35 cellular contexts compared by ENCODE assay signal in genomic region chr2:111172666-111173065, GRCh38.
"Had no signal": no experiment of that assay in that cellular context is flagged by ENCODE, and none has a peak within 500 bp of the region (broad histone marks: within the 10 kb centered on the region; RNA-seq: fewer than 3 reads in every experiment).

No MANE protein-coding gene starts in this region.

- FAIRE-seq: colon, endometrium had no signal

- ATAC-seq: activated CD4-positive, CD25-positive, alpha-beta regulatory T cell treated with anti-CD3 and anti-CD28 coated beads, Interleukin-2, amount 50 U/mL, for 24 hours; activated CD8-positive, alpha-beta T cell treated with anti-CD3 and anti-CD28 coated beads for 36 hours; activated naive CD8-positive, alpha-beta T cell treated with anti-CD3 and anti-CD28 coated beads, Interleukin-2, amount 50 U/mL, for 24 hours; body of pancreas; gastroesophageal sphincter; heart right ventricle; T-helper 17 cell had no signal

- DNase-seq: activated B cell treated with CpG ODN at 0.5 μM for 24 hours; activated CD4-positive, alpha-beta T cell treated with anti-CD3 and anti-CD28 coated beads for 48 hours; activated CD4-positive, alpha-beta T cell treated with anti-CD3 and anti-CD28 coated beads, Interleukin-2, amount 50 U/mL, for 1 hour; activated CD4-positive, alpha-beta T cell treated with anti-CD3 and anti-CD28 coated beads, Interleukin-2, amount 50 U/mL, for 48 hours; activated CD8-positive, alpha-beta T cell treated with anti-CD3 and anti-CD28 coated beads for 36 hours; activated effector memory CD4-positive, alpha-beta T cell treated with anti-CD3 and anti-CD28 coated beads, Interleukin-2, amount 50 U/mL, for 16 hours; activated naive CD4-positive, alpha-beta T cell treated with anti-CD3 and anti-CD28 coated beads for 36 hours; activated naive CD8-positive, alpha-beta T cell treated with anti-CD3 and anti-CD28 coated beads for 36 hours; activated naive CD8-positive, alpha-beta T cell treated with anti-CD3 and anti-CD28 coated beads, Interleukin-2, amount 50 U/mL, for 24 hours; activated T-cell treated with anti-CD3 and anti-CD28 coated beads, Interleukin-2, amount 50 U/mL, for 1 hour; activated T-cell treated with anti-CD3 and anti-CD28 coated beads, Interleukin-2, amount 50 U/mL, for 48 hours; adrenal gland; amygdala; aorta; body of pancreas; caudate nucleus; cortex of kidney; dermis blood vessel endothelial cell; effector CD4-positive, alpha-beta T cell; esophagus squamous epithelium; foreskin melanocyte; heart right ventricle; T-helper 1 cell; T-helper 17 cell; T1000; WERI-Rb-1 had no signal

- H3K27ac ChIP-seq: adrenal gland, body of pancreas, epithelial cell of prostate, esophagus squamous epithelium, gastroesophageal sphincter, heart right ventricle, WERI-Rb-1 had no signal

- H3K4me3 Mint-ChIP-seq: activated B cell treated with CpG ODN at 0.5 μM for 24 hours; activated CD8-positive, alpha-beta T cell treated with anti-CD3 and anti-CD28 coated beads for 36 hours; activated naive CD4-positive, alpha-beta T cell treated with anti-CD3 and anti-CD28 coated beads for 36 hours; activated naive CD4-positive, alpha-beta T cell treated with anti-CD3 and anti-CD28 coated beads, Interleukin-2, amount 50 U/mL, for 24 hours; activated naive CD8-positive, alpha-beta T cell treated with anti-CD3 and anti-CD28 coated beads for 36 hours; activated naive CD8-positive, alpha-beta T cell treated with anti-CD3 and anti-CD28 coated beads, Interleukin-2, amount 50 U/mL, for 24 hours; activated T-helper 1 cell treated with anti-CD3 and anti-CD28 coated beads, Interleukin-12 subunit alpha, Interleukin-12 subunit beta, Interleukin-2, Interleukin-4 antibody, amounts not matched to agents 30 ng/mL and 10 ng/mL and 1 ng/mL, durations not matched to agents 14 hours and 24 hours and 36 hours; T-helper 17 cell; T-helper 2 cell treated with Interferon-gamma antibody and Interleukin-4, amounts not matched to agents 5 μg/mL and 100 μg/mL, for 36 hours had no signal

- H3K27me3 ChIP-seq: adrenal gland, body of pancreas, esophagus squamous epithelium, gastroesophageal sphincter, heart right ventricle had no signal

- H3K9me3 ChIP-seq: adrenal gland, body of pancreas, esophagus squamous epithelium, gastroesophageal sphincter, heart right ventricle had no signal

- H3K4me3 ChIP-seq: adrenal gland, body of pancreas, esophagus squamous epithelium, gastroesophageal sphincter, heart right ventricle had no signal

- H3K36me3 Mint-ChIP-seq: activated naive CD4-positive, alpha-beta T cell treated with anti-CD3 and anti-CD28 coated beads, Interleukin-2, amount 50 U/mL, for 24 hours; activated naive CD8-positive, alpha-beta T cell treated with anti-CD3 and anti-CD28 coated beads for 36 hours had no signal

- H3K9me3 Mint-ChIP-seq: activated B cell treated with CpG ODN at 0.5 μM for 24 hours; activated CD8-positive, alpha-beta T cell treated with anti-CD3 and anti-CD28 coated beads for 36 hours; activated naive CD4-positive, alpha-beta T cell treated with anti-CD3 and anti-CD28 coated beads for 36 hours; activated naive CD4-positive, alpha-beta T cell treated with anti-CD3 and anti-CD28 coated beads, Interleukin-2, amount 50 U/mL, for 24 hours; activated naive CD8-positive, alpha-beta T cell treated with anti-CD3 and anti-CD28 coated beads for 36 hours; activated naive CD8-positive, alpha-beta T cell treated with anti-CD3 and anti-CD28 coated beads, Interleukin-2, amount 50 U/mL, for 24 hours; activated T-helper 1 cell treated with anti-CD3 and anti-CD28 coated beads, Interleukin-12 subunit alpha, Interleukin-12 subunit beta, Interleukin-2, Interleukin-4 antibody, amounts not matched to agents 30 ng/mL and 10 ng/mL and 1 ng/mL, durations not matched to agents 14 hours and 24 hours and 36 hours; activated T-helper 2 cell treated with anti-CD3 and anti-CD28 coated beads, Interferon-gamma antibody, Interleukin-2, Interleukin-4, amounts not matched to agents 10 μg/mL and 5 μg/mL and 100 μg/mL, durations not matched to agents 14 hours and 24 hours and 36 hours; T-helper 2 cell treated with Interferon-gamma antibody and Interleukin-4, amounts not matched to agents 5 μg/mL and 100 μg/mL, for 36 hours had no signal

- H3K36me3 ChIP-seq: adrenal gland, esophagus squamous epithelium, gastroesophageal sphincter, heart right ventricle, WERI-Rb-1 had no signal

- H3K27ac Mint-ChIP-seq: activated B cell treated with CpG ODN at 0.5 μM for 24 hours; activated CD8-positive, alpha-beta T cell treated with anti-CD3 and anti-CD28 coated beads for 36 hours; activated naive CD4-positive, alpha-beta T cell treated with anti-CD3 and anti-CD28 coated beads for 36 hours; activated naive CD4-positive, alpha-beta T cell treated with anti-CD3 and anti-CD28 coated beads, Interleukin-2, amount 50 U/mL, for 24 hours; activated naive CD8-positive, alpha-beta T cell treated with anti-CD3 and anti-CD28 coated beads for 36 hours; activated naive CD8-positive, alpha-beta T cell treated with anti-CD3 and anti-CD28 coated beads, Interleukin-2, amount 50 U/mL, for 24 hours; activated T-helper 1 cell treated with anti-CD3 and anti-CD28 coated beads, Interleukin-12 subunit alpha, Interleukin-12 subunit beta, Interleukin-2, Interleukin-4 antibody, amounts not matched to agents 30 ng/mL and 10 ng/mL and 1 ng/mL, durations not matched to agents 14 hours and 24 hours and 36 hours; activated T-helper 2 cell treated with anti-CD3 and anti-CD28 coated beads, Interferon-gamma antibody, Interleukin-2, Interleukin-4, amounts not matched to agents 10 μg/mL and 5 μg/mL and 100 μg/mL, durations not matched to agents 14 hours and 24 hours and 36 hours; T-helper 17 cell; T-helper 2 cell treated with Interferon-gamma antibody and Interleukin-4, amounts not matched to agents 5 μg/mL and 100 μg/mL, for 36 hours had no signal
